18 cellular contexts compared by ENCODE assay signal in genomic region chrX:145816607-145817298, GRCh38.
DNase-seq lines count a peak whose midpoint lies in the region; ATAC-seq lines count a peak whose summit lies in the region.
"Had no signal": no experiment of that assay in that cellular context is flagged by ENCODE, and none has a peak within 500 bp of the region (broad histone marks: within the 10 kb centered on the region; RNA-seq: fewer than 3 reads in every experiment).

No MANE protein-coding gene starts in this region.

- no peak for ATAC-seq in GM19467 (IDR thresholded peaks at IDR 0.05; ENCODE audit: unreplicated experiment)
- ATAC-seq: activated T-cell treated with anti-CD3 and anti-CD28 coated beads, Interleukin-2, amount 50 U/mL, for 4 hours; CD8-positive, alpha-beta T cell; foreskin keratinocyte; left ventricle myocardium superior; stimulated activated naive CD8-positive, alpha-beta T cell treated with anti-CD3 and anti-CD28 coated beads, Interleukin-15, amount 100 ng/mL, for 72 hours had no signal

- H3K9me3 ChIP-seq in HUES6 (ENCODE audit: control insufficient read depth, insufficient read depth, low read depth, low read length) (no peaks in the 10 kb centered on the region), subcutaneous abdominal adipose tissue (ENCODE audit: control insufficient read depth in 5 of 5, low read length in 5 of 5) (peaks cover 0 to 3% (median 0%) of the 10 kb centered on the region in 5 donors)

- H3K9ac ChIP-seq in HUES6 (ENCODE audit: low read length): peak overlapping the region; percentile 55
- H3K9ac ChIP-seq in subcutaneous abdominal adipose tissue (ENCODE audit: low read length in 5 of 5): no peak overlapping the region

- H3K27me3 ChIP-seq in HUES6 (ENCODE audit: control insufficient read depth, insufficient read depth, low read length) (peaks cover 100% of the 10 kb centered on the region), layer of hippocampus (ENCODE audit: control insufficient read depth, insufficient read depth, low read length) (no peaks in the 10 kb centered on the region), subcutaneous abdominal adipose tissue (ENCODE audit: control insufficient read depth in 5 of 5, insufficient read depth in 4 of 5, low read length in 5 of 5) (peaks cover 13 to 26% (median 15%) of the 10 kb centered on the region in 5 donors)

- H3K4me1 ChIP-seq in HUES6 (ENCODE audit: control insufficient read depth, insufficient read depth, low read length) (peaks cover 29% of the 10 kb centered on the region; the same call in 1 of the 2 replicates), subcutaneous abdominal adipose tissue (ENCODE audit: control insufficient read depth in 5 of 5, insufficient read depth in 5 of 5, low read length in 5 of 5) (peaks cover 0 to 18% (median 7%) of the 10 kb centered on the region in 5 donors)
- H3K4me1 ChIP-seq: foreskin keratinocyte had no signal

- H3K4me3 ChIP-seq in HUES6 (ENCODE audit: low read depth, low read length) (peak overlapping the region; percentile 74), subcutaneous abdominal adipose tissue (ENCODE audit: low read depth in 1 of 5, low read length in 5 of 5) (peak overlapping the region; percentile 35 to 67 (median 49))

- in situ Hi-C loops in KBM-7 (cut with MboI; ENCODE audit: low pct_unique_long_range_greater_than_20kb, low sequenced_read_pairs): no loop called here

- DNase-seq in caudate nucleus (lab: John Stamatoyannopoulos, UW) (peak in 7 of 61 donors; percentile 1 to 38 (median 8)), KBM-7 (no peak), NOMO-1 treated with DMSO at 0.1 percent for 48 hours (lab: John Stamatoyannopoulos, UW; ENCODE audit: unreplicated experiment) (no peak)
- DNase-seq in activated naive CD4-positive, alpha-beta T cell treated with anti-CD3 and anti-CD28 coated beads, Interleukin-2, amount 50 U/mL, for 16 hours: no peak
- DNase-seq: activated CD4-positive, alpha-beta memory T cell treated with anti-CD3 and anti-CD28 coated beads for 36 hours; activated T-cell treated with anti-CD3 and anti-CD28 coated beads, Interleukin-2, amount 50 U/mL, for 4 hours; CD8-positive, alpha-beta T cell; DMS79 treated with DMSO at 0.1 percent for 48 hours; foreskin keratinocyte; naive B cell; NCI-H146; stimulated activated naive CD8-positive, alpha-beta T cell treated with anti-CD3 and anti-CD28 coated beads, Interleukin-15, amount 100 ng/mL, for 72 hours had no signal

- H3K27ac ChIP-seq in HUES6 (ENCODE audit: low read depth, low read length) (no peak overlapping the region), caudate nucleus (ENCODE audit: low read depth, low read length) (peak overlapping the region; percentile 50), layer of hippocampus (ENCODE audit: low read depth, low read length) (peak overlapping the region; percentile 53), subcutaneous abdominal adipose tissue (ENCODE audit: low read depth, low read length) (no peak overlapping the region)
- H3K27ac ChIP-seq: foreskin keratinocyte, VCaP had no signal

- H3K36me3 ChIP-seq in HUES6 (ENCODE audit: control insufficient read depth, insufficient read depth, low read length): no peaks in the 10 kb centered on the region
- no peaks in the 10 kb centered on the region for H3K36me3 ChIP-seq in subcutaneous abdominal adipose tissue (ENCODE audit: control insufficient read depth in 5 of 5, insufficient read depth in 5 of 5, low read length in 5 of 5)

Comparison
In these comparisons a context has a peak if more than half of its experiments do, and no peak if none do; other contexts are left out.
1. H3K27ac ChIP-seq: peak in caudate nucleus (single experiment) and layer of hippocampus (single experiment); none in HUES6 (single experiment) and subcutaneous abdominal adipose tissue (single experiment).